ENCODE assay signal across 6 cellular contexts in genomic region chr7:123296965-123297364, GRCh38.
"Had no signal": no experiment of that assay in that cellular context is flagged by ENCODE, and none has a peak within 500 bp of the region (broad histone marks: within the 10 kb centered on the region; RNA-seq: fewer than 3 reads in every experiment).

No MANE protein-coding gene starts in this region.

- H3K4me3 ChIP-seq: K562 had no signal

- FAIRE-seq: HepG2, HTR-8/SVneo, K562 had no signal

- DNase-seq: IMR-90, KBM-7, KG1 had no signal
